In genomic region chr9:11349187-11349586, GRCh38 we compare ENCODE assay signal across 28 cellular contexts.
"Had no signal": no experiment of that assay in that cellular context is flagged by ENCODE, and none has a peak within 500 bp of the region (broad histone marks: within the 10 kb centered on the region; RNA-seq: fewer than 3 reads in every experiment).

No MANE protein-coding gene starts in this region.

- H3K4me1 Mint-ChIP-seq: activated CD4-positive, alpha-beta memory T cell treated with anti-CD3 and anti-CD28 coated beads, Interleukin-2, amount 10 ng/mL, durations not matched to agents 7 days and 5 days; activated CD4-positive, alpha-beta T cell treated with anti-CD3 and anti-CD28 coated beads, Interleukin-2, amount 10 ng/mL, durations not matched to agents 7 days and 5 days; activated T-helper 17 cell treated with anti-CD3 and anti-CD28 coated beads, Interleukin-2, amount 50 U/mL, for 72 hours; central memory CD8-positive, alpha-beta T cell had no signal

- H3K4me3 Mint-ChIP-seq: activated CD4-positive, alpha-beta memory T cell treated with anti-CD3 and anti-CD28 coated beads, Interleukin-2, amount 10 ng/mL, durations not matched to agents 7 days and 5 days; activated CD4-positive, alpha-beta T cell treated with anti-CD3 and anti-CD28 coated beads, Interleukin-2, amount 10 ng/mL, durations not matched to agents 7 days and 5 days; activated naive CD8-positive, alpha-beta T cell; activated T-cell treated with anti-CD3 and anti-CD28 coated beads, Interleukin-2, amount 50 U/mL, for 4 hours; activated T-helper 17 cell treated with anti-CD3 and anti-CD28 coated beads, Interleukin-2, amount 50 U/mL, for 72 hours; central memory CD8-positive, alpha-beta T cell; effector memory CD8-positive, alpha-beta T cell had no signal

- H3K4me3 ChIP-seq: esophagus muscularis mucosa, gastrocnemius medialis, heart left ventricle had no signal

- H3K27me3 ChIP-seq: brain microvascular endothelial cell, esophagus muscularis mucosa, foreskin keratinocyte, gastrocnemius medialis, heart left ventricle had no signal

- ATAC-seq: activated T-cell treated with anti-CD3 and anti-CD28 coated beads, Interleukin-2, amount 50 U/mL, for 4 hours; activated T-helper 17 cell treated with anti-CD3 and anti-CD28 coated beads, Interleukin-2, amount 50 U/mL, for 72 hours; effector memory CD8-positive, alpha-beta T cell; foreskin keratinocyte; gastrocnemius medialis; heart left ventricle had no signal

- H3K27ac Mint-ChIP-seq: activated CD4-positive, alpha-beta memory T cell treated with anti-CD3 and anti-CD28 coated beads, Interleukin-2, amount 10 ng/mL, durations not matched to agents 7 days and 5 days; activated CD4-positive, alpha-beta T cell treated with anti-CD3 and anti-CD28 coated beads, Interleukin-2, amount 10 ng/mL, durations not matched to agents 7 days and 5 days; activated naive CD8-positive, alpha-beta T cell; activated T-helper 17 cell treated with anti-CD3 and anti-CD28 coated beads, Interleukin-2, amount 50 U/mL, for 72 hours; effector memory CD8-positive, alpha-beta T cell had no signal

- DNase-seq: activated CD4-positive, alpha-beta memory T cell treated with anti-CD3 and anti-CD28 coated beads, Interleukin-2, amount 10 ng/mL, durations not matched to agents 7 days and 5 days; activated CD4-positive, alpha-beta T cell treated with anti-CD3 and anti-CD28 coated beads for 1 hour; activated CD4-positive, alpha-beta T cell treated with anti-CD3 and anti-CD28 coated beads for 4 hours; activated CD4-positive, alpha-beta T cell treated with anti-CD3 and anti-CD28 coated beads, Interleukin-2, amount 10 ng/mL, durations not matched to agents 7 days and 5 days; activated CD4-positive, alpha-beta T cell treated with anti-CD3 and anti-CD28 coated beads, Interleukin-2, amount 50 U/mL, for 4 hours; activated CD8-positive, alpha-beta memory T cell treated with anti-CD3 and anti-CD28 coated beads for 24 hours; activated effector memory CD4-positive, alpha-beta T cell treated with Interleukin-2 at 50 U/mL for 16 hours; activated gamma-delta T cell treated with Interleukin-2 at 50 U/mL for 16 hours; activated naive CD4-positive, alpha-beta T cell treated with anti-CD3 and anti-CD28 coated beads, Interleukin-2, amount 50 U/mL, for 16 hours; activated naive CD4-positive, alpha-beta T cell treated with Interleukin-2 at 50 U/mL for 16 hours; activated T-cell treated with anti-CD3 and anti-CD28 coated beads, Interleukin-2, amount 50 U/mL, for 4 hours; amniotic stem cell; anterior cingulate cortex; brain microvascular endothelial cell; cortex of kidney; dermis blood vessel endothelial cell; effector CD4-positive, alpha-beta T cell; effector memory CD8-positive, alpha-beta T cell; erythroblast; foreskin keratinocyte; gastrocnemius medialis; glutamatergic neuron; T-helper 2 cell had no signal

- H3K27me3 Mint-ChIP-seq: activated CD4-positive, alpha-beta memory T cell treated with anti-CD3 and anti-CD28 coated beads, Interleukin-2, amount 10 ng/mL, durations not matched to agents 7 days and 5 days; activated CD4-positive, alpha-beta T cell treated with anti-CD3 and anti-CD28 coated beads, Interleukin-2, amount 10 ng/mL, durations not matched to agents 7 days and 5 days; activated naive CD8-positive, alpha-beta T cell; activated T-helper 17 cell treated with anti-CD3 and anti-CD28 coated beads, Interleukin-2, amount 50 U/mL, for 72 hours; central memory CD8-positive, alpha-beta T cell; effector memory CD8-positive, alpha-beta T cell had no signal

- H3K36me3 Mint-ChIP-seq: activated naive CD8-positive, alpha-beta T cell had no signal

- H3K36me3 ChIP-seq: brain microvascular endothelial cell, esophagus muscularis mucosa, gastrocnemius medialis, heart left ventricle had no signal

- H3K27ac ChIP-seq: brain microvascular endothelial cell, esophagus muscularis mucosa, foreskin keratinocyte, gastrocnemius medialis, heart left ventricle had no signal

- H3K9me3 ChIP-seq: esophagus muscularis mucosa, gastrocnemius medialis, heart left ventricle had no signal

- H3K4me1 ChIP-seq: esophagus muscularis mucosa, foreskin keratinocyte, gastrocnemius medialis, heart left ventricle had no signal
